In the genomic region with DNA sequence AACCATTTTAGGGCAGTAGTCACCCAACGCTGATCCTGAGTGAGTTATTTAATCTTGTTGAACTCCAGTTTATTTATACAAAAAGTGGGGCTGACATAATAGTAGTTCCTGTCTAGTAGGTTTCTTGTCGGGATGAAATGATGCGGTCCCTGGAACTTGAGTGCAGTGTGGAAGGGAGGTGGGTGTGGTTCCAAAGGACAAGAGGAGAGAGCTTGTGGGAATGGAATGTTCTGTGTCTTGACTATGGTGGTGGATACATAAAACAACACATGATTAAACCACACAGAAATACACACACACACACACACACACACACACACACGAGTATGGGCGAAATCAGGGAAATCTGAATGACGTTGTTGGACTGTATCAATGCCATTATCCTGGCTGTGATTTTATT, we compare ENCODE assay signal across 24 cellular contexts.
"Had no signal": no experiment of that assay in that cellular context is flagged by ENCODE, and none has a peak within 500 bp of the region (broad histone marks: within the 10 kb centered on the region; RNA-seq: fewer than 3 reads in every experiment).

No MANE protein-coding gene starts in this region.

- H3K27ac ChIP-seq: heart left ventricle, left ventricle myocardium inferior, ovary, spleen, transverse colon, upper lobe of left lung had no signal

- DNase-seq: heart left ventricle; hypothalamus; immature natural killer cell; kidney; left colon; left ventricle myocardium inferior; midbrain; mucosa of descending colon; naive thymus-derived CD4-positive, alpha-beta T cell; ovary; right cardiac atrium; small intestine; spleen; stimulated activated CD4-positive, alpha-beta T cell treated with anti-CD3 and anti-CD28 coated beads, Interleukin-4, amount 100 ng/mL, for 4 hours; stimulated activated CD8-positive, alpha-beta memory T cell treated with anti-CD3 and anti-CD28 coated beads, Interleukin-4, amount 100 ng/mL, for 48 hours; stimulated activated naive CD4-positive, alpha-beta T cell treated with Interleukin-2 at 50 U/mL for 16 hours; stimulated activated naive CD8-positive, alpha-beta T cell treated with anti-CD3 and anti-CD28 coated beads, Interleukin-15, amount 100 ng/mL, for 72 hours; substantia nigra; transverse colon had no signal

- H3K4me3 ChIP-seq: heart left ventricle, left ventricle myocardium inferior, lung, mucosa of descending colon, ovary, spleen, transverse colon, upper lobe of left lung had no signal

- H3K36me3 ChIP-seq: heart left ventricle, left ventricle myocardium inferior, ovary, spleen, transverse colon, upper lobe of left lung had no signal

- H3K27me3 ChIP-seq: ovary, upper lobe of left lung had no signal

- H3K9me3 ChIP-seq: heart left ventricle, left ventricle myocardium inferior, mucosa of descending colon, ovary, spleen, transverse colon, upper lobe of left lung had no signal

- H3K4me1 ChIP-seq: heart left ventricle, left ventricle myocardium inferior, spleen, transverse colon, upper lobe of left lung had no signal

- ATAC-seq: heart left ventricle; left colon; mucosa of descending colon; naive thymus-derived CD4-positive, alpha-beta T cell; natural killer cell treated with Interleukin-12 subunit alpha and Interleukin-12 subunit beta and Interleukin-15 and Interleukin-18, amount 100 ng/mL, for 72 hours; right cardiac atrium; sciatic nerve; stimulated activated memory B cell treated with anti-CD40 and anti-IgM and Interleukin-4, amounts not matched to agents 10 μg/mL and 1 μg/mL and 100 μg/mL, for 72 hours; stimulated activated naive CD8-positive, alpha-beta T cell treated with anti-CD3 and anti-CD28 coated beads, Interleukin-15, amount 100 ng/mL, for 72 hours had no signal
